24 cellular contexts compared by ENCODE assay signal in the genomic region with DNA sequence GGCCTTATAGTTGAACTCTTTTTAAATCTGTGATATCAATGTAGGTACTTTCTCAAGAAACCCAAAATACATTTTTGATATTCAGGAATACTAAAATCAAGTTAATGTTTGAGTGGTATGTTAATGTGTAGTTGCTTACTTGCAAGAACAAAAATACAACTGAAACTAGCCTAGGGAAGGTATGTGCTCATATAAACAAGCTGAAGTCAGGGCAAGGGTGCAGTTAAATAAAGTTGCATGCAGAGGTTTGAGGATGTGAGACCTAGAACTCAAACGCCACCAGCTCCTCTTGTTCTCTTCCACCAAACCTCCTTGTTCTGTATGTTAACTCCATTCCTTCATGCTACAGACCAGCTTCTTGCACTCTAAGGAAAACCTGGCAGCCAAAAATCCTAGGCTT.
"Had no signal": no experiment of that assay in that cellular context is flagged by ENCODE, and none has a peak within 500 bp of the region (broad histone marks: within the 10 kb centered on the region; RNA-seq: fewer than 3 reads in every experiment).

No MANE protein-coding gene starts in this region.

- ATAC-seq: effector memory CD8-positive, alpha-beta T cell; esophagus mucosa; foreskin keratinocyte; gastrocnemius medialis; gastroesophageal sphincter; heart left ventricle; heart right ventricle had no signal

- H3K4me3 ChIP-seq: colonic mucosa, coronary artery, dorsolateral prefrontal cortex, esophagus muscularis mucosa, esophagus squamous epithelium, gastrocnemius medialis, gastroesophageal sphincter, heart left ventricle, heart right ventricle had no signal

- H3K9me3 ChIP-seq: colonic mucosa, esophagus muscularis mucosa, esophagus squamous epithelium, gastrocnemius medialis, gastroesophageal sphincter, heart left ventricle, heart right ventricle had no signal

- H3K4me1 ChIP-seq: colonic mucosa, esophagus squamous epithelium, foreskin keratinocyte, gastrocnemius medialis, gastroesophageal sphincter, heart left ventricle, heart right ventricle had no signal

- H3K36me3 ChIP-seq: colonic mucosa, esophagus muscularis mucosa, esophagus squamous epithelium, gastrocnemius medialis, gastroesophageal sphincter, heart left ventricle, heart right ventricle had no signal

- DNase-seq: colonic mucosa; cortex of kidney; dermis blood vessel endothelial cell; dorsolateral prefrontal cortex; effector CD4-positive, alpha-beta T cell; effector CD8-positive, alpha-beta T cell; effector memory CD4-positive, alpha-beta T cell; effector memory CD8-positive, alpha-beta T cell; endodermal cell; erythroblast; esophagus squamous epithelium; foreskin fibroblast; foreskin keratinocyte; foreskin melanocyte; gastrocnemius medialis; glutamatergic neuron; head of caudate nucleus; heart left ventricle; heart right ventricle had no signal

- H3K27me3 ChIP-seq: colonic mucosa, esophagus muscularis mucosa, esophagus squamous epithelium, foreskin keratinocyte, gastroesophageal sphincter had no signal

- H3K27ac ChIP-seq: colonic mucosa, coronary artery, dorsolateral prefrontal cortex, epithelial cell of prostate, esophagus muscularis mucosa, esophagus squamous epithelium, foreskin keratinocyte, gastrocnemius medialis, gastroesophageal sphincter, heart left ventricle, heart right ventricle had no signal
